ENCODE assay signal across 22 cellular contexts in genomic region chrX:17634542-17635207, GRCh38.
DNase-seq lines count a peak whose midpoint lies in the region; ATAC-seq and TF ChIP-seq lines count a peak whose summit lies in the region.
"Had no signal": no experiment of that assay in that cellular context is flagged by ENCODE, and none has a peak within 500 bp of the region (broad histone marks: within the 10 kb centered on the region; RNA-seq: fewer than 3 reads in every experiment).

No MANE protein-coding gene starts in this region.

- H3K4me1 ChIP-seq in SJCRH30 (peaks cover 17% of the 10 kb centered on the region), mesenchymal stem cell (ENCODE audit: control insufficient read depth, insufficient read depth, low read depth, low read length) (peaks cover 13% of the 10 kb centered on the region)
- H3K4me1 ChIP-seq: breast epithelium had no signal

- no peaks in the 10 kb centered on the region for H3K9me3 Mint-ChIP-seq in natural killer cell treated with Interleukin-12 subunit alpha and Interleukin-12 subunit beta and Interleukin-15 and Interleukin-18, amount 100 ng/mL, for 72 hours
- H3K9me3 Mint-ChIP-seq: activated T-cell treated with anti-CD3 and anti-CD28 coated beads, Interleukin-2, amount 50 U/mL, for 72 hours; CD8-positive, alpha-beta T cell; T-helper 1 cell treated with Interleukin-12 subunit alpha and Interleukin-12 subunit beta and Interleukin-4 antibody, amounts not matched to agents 30 μg/mL and 1 μg/mL, for 36 hours had no signal

- H3K9me3 ChIP-seq in SJCRH30 (replicated peaks) (no peaks in the 10 kb centered on the region), mesenchymal stem cell (ENCODE audit: control insufficient read depth, low read length) (peaks cover 4% of the 10 kb centered on the region)
- H3K9me3 ChIP-seq: breast epithelium, HAP-1 had no signal

- H3K36me3 ChIP-seq in SJCRH30 = no peaks in the 10 kb centered on the region
- no peaks in the 10 kb centered on the region for H3K36me3 ChIP-seq in mesenchymal stem cell (ENCODE audit: control insufficient read depth in 1 of 2, insufficient read depth in 2 of 2, low read depth in 1 of 2, low read length in 2 of 2)
- H3K36me3 ChIP-seq: breast epithelium, HAP-1 had no signal

- H3K4me3 Mint-ChIP-seq in natural killer cell treated with Interleukin-12 subunit alpha and Interleukin-12 subunit beta and Interleukin-15 and Interleukin-18, amount 100 ng/mL, for 72 hours = no peak overlapping the region
- H3K4me3 Mint-ChIP-seq: activated naive CD8-positive, alpha-beta T cell; CD8-positive, alpha-beta T cell; T-helper 1 cell treated with Interleukin-12 subunit alpha and Interleukin-12 subunit beta and Interleukin-4 antibody, amounts not matched to agents 30 μg/mL and 1 μg/mL, for 36 hours had no signal

- POLR2A ChIA-PET in GM10248 (lab: Yijun Ruan, JAX) = no interaction called here

- no peak for TF ChIP-seq CTCF in GM10248 (IDR thresholded peaks at IDR 0.05; ENCODE audit: control extremely low read depth, extremely low read depth, low read depth, missing control alignments)

- H4K8ac ChIP-seq in mesenchymal stem cell (ENCODE audit: low read length) = no peak overlapping the region

- DNase-seq in COLO668 (lab: John Stamatoyannopoulos, UW; ENCODE audit: unreplicated experiment) = peak; percentile 75
- peak; percentile 62 for DNase-seq in NCI-H1092 (lab: John Stamatoyannopoulos, UW)
- no peak for DNase-seq in SJCRH30
- no peak for DNase-seq in mesenchymal stem cell
- no peak for DNase-seq in natural killer cell treated with Interleukin-12 subunit alpha and Interleukin-12 subunit beta and Interleukin-15 and Interleukin-18, amount 100 ng/mL, for 72 hours (ENCODE audit: low spot score)
- no peak for DNase-seq in amniotic stem cell (lab: John Stamatoyannopoulos, UW)
- no peak for DNase-seq in NCI-H2107 treated with DMSO at 0.1 percent for 48 hours (lab: John Stamatoyannopoulos, UW; ENCODE audit: unreplicated experiment)
- no peak for DNase-seq in GM10248 (ENCODE audit: extremely low spot score)
- DNase-seq: activated CD4-positive, CD25-positive, alpha-beta regulatory T cell; activated CD8-positive, alpha-beta memory T cell treated with anti-CD3 and anti-CD28 coated beads for 24 hours; activated T-cell treated with anti-CD3 and anti-CD28 coated beads, Interleukin-2, amount 50 U/mL, for 72 hours; CD8-positive, alpha-beta T cell; foreskin melanocyte; left cardiac atrium; MM.1S; SIG-M5; stimulated activated CD4-positive, alpha-beta T cell treated with anti-CD3 and anti-CD28 coated beads, Interleukin-2, amount 100 ng/mL, for 48 hours had no signal

- CTCF ChIA-PET in GM10248 (lab: Yijun Ruan, JAX) = interaction anchor here (1.8 kb wide), 1 partner anchor 13 kb away, joined by 4 read pairs; no protein-coding TSS in a partner anchor

- no peak overlapping the region for H3K27ac Mint-ChIP-seq in natural killer cell treated with Interleukin-12 subunit alpha and Interleukin-12 subunit beta and Interleukin-15 and Interleukin-18, amount 100 ng/mL, for 72 hours
- H3K27ac Mint-ChIP-seq: activated naive CD8-positive, alpha-beta T cell; CD8-positive, alpha-beta T cell had no signal

- no peak overlapping the region for H2BK15ac ChIP-seq in mesenchymal stem cell (ENCODE audit: low read depth, poor library complexity, severe bottlenecking)

- H2AK5ac ChIP-seq in mesenchymal stem cell (ENCODE audit: low read length, severe bottlenecking) = no peak overlapping the region

- H3K18ac ChIP-seq in mesenchymal stem cell (ENCODE audit: low read depth in 1 of 2, low read length in 2 of 2) = no peak overlapping the region

- H3K4me3 ChIP-seq in SJCRH30 (peak overlapping the region; percentile 42), mesenchymal stem cell (ENCODE audit: insufficient read depth in 1 of 2, low read depth in 1 of 2, low read length in 2 of 2) (no peak overlapping the region)
- H3K4me3 ChIP-seq: breast epithelium had no signal

- no peak overlapping the region for H2BK5ac ChIP-seq in mesenchymal stem cell (ENCODE audit: low read depth, low read length, poor library complexity, severe bottlenecking)

- no peak overlapping the region for H2AFZ ChIP-seq in mesenchymal stem cell (ENCODE audit: low read depth, low read length)

- H3K79me1 ChIP-seq in mesenchymal stem cell (replicated peaks; ENCODE audit: low read length, poor library complexity, severe bottlenecking) = peaks cover 4% of the 10 kb centered on the region

- no peak overlapping the region for H3K9ac ChIP-seq in mesenchymal stem cell (ENCODE audit: low read length)

- H3K4me2 ChIP-seq in mesenchymal stem cell (ENCODE audit: low read length, poor library complexity, severe bottlenecking) = peak overlapping the region; percentile 29

- no peak overlapping the region for H2BK12ac ChIP-seq in mesenchymal stem cell (ENCODE audit: low read length in 2 of 2)

- H3K4me1 Mint-ChIP-seq in natural killer cell treated with Interleukin-12 subunit alpha and Interleukin-12 subunit beta and Interleukin-15 and Interleukin-18, amount 100 ng/mL, for 72 hours (ENCODE audit: low read depth in 2 of 2) = no peaks in the 10 kb centered on the region

- H3K27me3 Mint-ChIP-seq in natural killer cell treated with Interleukin-12 subunit alpha and Interleukin-12 subunit beta and Interleukin-15 and Interleukin-18, amount 100 ng/mL, for 72 hours = no peaks in the 10 kb centered on the region
- H3K27me3 Mint-ChIP-seq: activated naive CD8-positive, alpha-beta T cell had no signal

- H3K27ac ChIP-seq in SJCRH30 (peak overlapping the region; percentile 15; the same call in 1 of the 2 replicates), mesenchymal stem cell (ENCODE audit: low read length, poor library complexity, severe bottlenecking) (peak overlapping the region; percentile 26)
- H3K27ac ChIP-seq: breast epithelium, epithelial cell of prostate had no signal

- H4K91ac ChIP-seq in mesenchymal stem cell (ENCODE audit: low read length) = no peak overlapping the region

- H2BK120ac ChIP-seq in mesenchymal stem cell (ENCODE audit: low read depth, low read length) = no peak overlapping the region

- no peak overlapping the region for H3K4ac ChIP-seq in mesenchymal stem cell (ENCODE audit: low read depth in 1 of 2, low read length in 2 of 2)

- H3K27me3 ChIP-seq in SJCRH30 (no peaks in the 10 kb centered on the region), mesenchymal stem cell (ENCODE audit: control insufficient read depth in 1 of 2, insufficient read depth in 1 of 2, low read length in 2 of 2) (peaks cover 0 to 7% of the 10 kb centered on the region in 2 experiments)

- H3K23ac ChIP-seq in mesenchymal stem cell (ENCODE audit: low read length in 2 of 2) = no peak overlapping the region

- no peak overlapping the region for H3K14ac ChIP-seq in mesenchymal stem cell (ENCODE audit: low read length in 2 of 2)

- no peaks in the 10 kb centered on the region for H3K36me3 Mint-ChIP-seq in natural killer cell treated with Interleukin-12 subunit alpha and Interleukin-12 subunit beta and Interleukin-15 and Interleukin-18, amount 100 ng/mL, for 72 hours
- H3K36me3 Mint-ChIP-seq: activated naive CD8-positive, alpha-beta T cell; CD8-positive, alpha-beta T cell had no signal

- 58% methylated on average over 2 of the region's 9 CpGs for WGBS in mesenchymal stem cell

- no peak for ATAC-seq in natural killer cell treated with Interleukin-12 subunit alpha and Interleukin-12 subunit beta and Interleukin-15 and Interleukin-18, amount 100 ng/mL, for 72 hours
- ATAC-seq: activated T-cell treated with anti-CD3 and anti-CD28 coated beads, Interleukin-2, amount 50 U/mL, for 72 hours; CD8-positive, alpha-beta T cell; left cardiac atrium had no signal

Comparison
In these comparisons a context has a peak if more than half of its experiments do, and no peak if none do; other contexts are left out.
1. DNase-seq: peak in COLO668 (single experiment) and NCI-H1092 (single experiment); none in SJCRH30 (0 of 2), mesenchymal stem cell (single experiment), natural killer cell treated with Interleukin-12 subunit alpha and Interleukin-12 subunit beta and Interleukin-15 and Interleukin-18, amount 100 ng/mL, for 72 hours (single experiment), amniotic stem cell (single experiment), NCI-H2107 treated with DMSO at 0.1 percent for 48 hours (single experiment) and GM10248 (single experiment).